In the genomic region with DNA sequence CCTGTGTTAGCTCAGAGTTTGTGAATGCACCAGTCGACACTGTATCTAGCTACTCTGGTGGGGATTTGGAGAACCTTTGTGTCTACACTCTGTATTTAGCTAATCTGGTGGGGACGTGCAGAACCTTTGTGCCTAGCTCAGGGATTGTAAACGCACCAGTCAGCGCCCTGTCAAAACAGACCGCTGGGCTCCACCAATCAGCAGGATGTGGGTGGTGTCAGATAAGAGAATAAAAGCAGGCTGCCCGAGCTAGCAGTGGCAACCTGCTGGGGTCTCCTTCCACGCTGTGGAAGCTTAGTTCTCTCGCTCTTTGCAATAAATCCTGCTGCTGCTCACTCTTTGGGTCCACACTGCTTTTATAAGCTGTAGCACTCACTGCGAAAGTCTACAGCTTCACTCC, we compare ENCODE assay signal across 8 cellular contexts.
"Had no signal": no experiment of that assay in that cellular context is flagged by ENCODE, and none has a peak within 500 bp of the region (broad histone marks: within the 10 kb centered on the region; RNA-seq: fewer than 3 reads in every experiment).

No MANE protein-coding gene starts in this region.

- FAIRE-seq: HTR-8/SVneo had no signal

- H3K4me1 ChIP-seq: HAP-1 had no signal

- H3K9me3 ChIP-seq: HAP-1 had no signal

- H3K4me3 ChIP-seq: HAP-1 had no signal

- ATAC-seq: HCT116 had no signal

- DNase-seq: GOT3, H7, HFFc6, IMR-90, KBM-7 had no signal

- H3K36me3 ChIP-seq: HAP-1 had no signal

- H3K4me3 Mint-ChIP-seq: HFFc6 had no signal

- H3K27ac Mint-ChIP-seq: HFFc6 had no signal
